In genomic region chr12:51025748-51026654, GRCh38 we compare ENCODE assay signal across 8 cellular contexts. TPM values are rescaled to one million over a fixed set of nuclear protein-coding genes. Genes with fewer than 3 reads are reported as not detected.
A peak's percentile ranks its signal among the peaks of the same experiment; 100 is the strongest.
DNase-seq lines count a peak whose midpoint lies in the region; ATAC-seq, FAIRE-seq and TF ChIP-seq lines count a peak whose summit lies in the region.

Gene SLC11A2 (minus strand): TSS chr12:51026384. CDS start chr12:51010728, 15,656 bp downstream.

- H3K36me3 Mint-ChIP-seq in type B pancreatic cell: no peaks in the 10 kb centered on the region

- ATAC-seq in HG02870 (IDR thresholded peaks at IDR 0.05; ENCODE audit: unreplicated experiment): peak; percentile 92
- ATAC-seq in heart right ventricle: peak; percentile 98 to 99 (median 99)

- H3K36me3 ChIP-seq in adrenal gland (replicated peaks in 1 of 2) (no peaks in the 10 kb centered on the region), heart right ventricle (no peaks in the 10 kb centered on the region)

- H3K27me3 ChIP-seq in adrenal gland (no peaks in the 10 kb centered on the region), heart right ventricle (no peaks in the 10 kb centered on the region)

- peaks cover 4% of the 10 kb centered on the region for H3K27me3 Mint-ChIP-seq in type B pancreatic cell

- peaks cover 48% of the 10 kb centered on the region for H3K4me1 Mint-ChIP-seq in type B pancreatic cell (ENCODE audit: unreplicated experiment)

- peak within 1 kb of the TSS; percentile 99 for H3K4me3 Mint-ChIP-seq in type B pancreatic cell

- DNase-seq in GM12891 (ENCODE audit: insufficient read length, low spot score): peak; percentile 95
- peak; percentile 97 for DNase-seq in NCI-H146 treated with DMSO at 0.1 percent for 48 hours (lab: John Stamatoyannopoulos, UW; ENCODE audit: unreplicated experiment)
- DNase-seq in T-helper 1 cell: peak; percentile 88 to 93 (median 90)
- peak; percentile 95 to 98 (median 97) for DNase-seq in adrenal gland
- DNase-seq in heart right ventricle: peak; percentile 95 to 96
- DNase-seq in posterior cingulate gyrus: peak; percentile 95 to 100 (median 96)
- peak; percentile 93 for DNase-seq in type B pancreatic cell (ENCODE audit: extremely low spot score, unreplicated experiment)

- peak in 2 of 6 experiments; percentile 26 to 34 for TF ChIP-seq CTCF in adrenal gland (IDR thresholded peaks at IDR 0.05)
- peak in 4 of 9 donors; percentile 10 to 26 (median 26) for TF ChIP-seq CTCF in heart right ventricle (IDR thresholded peaks at IDR 0.05)
- TF ChIP-seq CTCF in type B pancreatic cell (conservative IDR thresholded peaks at IDR 0.05): no peak

- peaks cover 10 to 33% of the 10 kb centered on the region in 2 donors for H3K4me1 ChIP-seq in adrenal gland (replicated peaks in 1 of 2)
- H3K4me1 ChIP-seq in heart right ventricle: peaks cover 0 to 56% (median 16%) of the 10 kb centered on the region in 9 donors

- no peaks in the 10 kb centered on the region for H3K9me3 ChIP-seq in adrenal gland (replicated peaks in 1 of 3)
- H3K9me3 ChIP-seq in heart right ventricle: no peaks in the 10 kb centered on the region

- H3K27ac ChIP-seq in adrenal gland: peak within 1 kb of the TSS; percentile 56 to 98 (median 93)
- H3K27ac ChIP-seq in heart right ventricle: peak within 1 kb of the TSS; percentile 38 to 93 (median 86)

- TF ChIP-seq POLR2A in GM12891 (IDR thresholded peaks at IDR 0.05; ENCODE audit: low read depth, low read length) (no peak; the same call in 1 of the 2 replicates), adrenal gland (IDR thresholded peaks at IDR 0.05) (peak; percentile 44 to 67)

- H3K4me3 ChIP-seq in adrenal gland: peak within 1 kb of the TSS; percentile 9 to 73 (median 61)
- H3K4me3 ChIP-seq in heart right ventricle: peak within 1 kb of the TSS; percentile 55 to 92 (median 76)

- WGBS in adrenal gland, 4 donors: 0 to 1% (median 1%) methylated on average over 40 to 79 of the region's 79 CpGs
- 1% methylated on average over 72 to 79 of the region's 79 CpGs for WGBS in heart right ventricle, 2 donors

- peak; percentile 94 for FAIRE-seq in GM12891 (lab: Jason Lieb, UNC)

- intact Hi-C loops in adrenal gland (cut with DNase I) (no loop called here), heart right ventricle (cut with DNase I) (no loop called here), posterior cingulate gyrus (cut with DNase I) (loop anchor here (2.0 to 5.0 kb wide), 2 partner anchors 15 to 199 kb away; no protein-coding TSS in a partner anchor)

- H3K9me3 Mint-ChIP-seq in type B pancreatic cell: no peaks in the 10 kb centered on the region

- peak within 1 kb of the TSS; percentile 86 for H3K27ac Mint-ChIP-seq in type B pancreatic cell

TF ChIP-seq in GM12891, 5 proteins besides CTCF, POLR2A, EP300 and RAD21:
- TF ChIP-seq POU2F2 (IDR thresholded peaks at IDR 0.05; ENCODE audit: low read depth, low read length) (no peak), PAX5 (IDR thresholded peaks at IDR 0.05; ENCODE audit: insufficient read depth, low read length, severe bottlenecking) (no peak), TAF1 (IDR thresholded peaks at IDR 0.05; ENCODE audit: low read depth, low read length) (no peak; the same call in 1 of the 2 replicates), SPI1 (IDR thresholded peaks at IDR 0.05; ENCODE audit: low read depth, low read length) (no peak), POLR2AphosphoS5 (IDR thresholded peaks at IDR 0.05; ENCODE audit: low read depth, low read length) (no peak)

RNA-seq across cellular contexts. Expression of gene SLC11A2, which starts in this region (rescaled TPM):
- 7.5 TPM for polyA plus RNA-seq in GM12891 (2012; ENCODE audit: low read depth, missing spikeins)
- 10 to 100 TPM; 40.6 to 82.2 (median 60.8) TPM for total RNA-seq in adrenal gland
- polyA plus RNA-seq in adrenal gland: 10 to 100 TPM; 21.7 to 33.2 (median 21.8) TPM
- total RNA-seq in heart right ventricle: 10 to 100 TPM; 17.3 to 31.3 (median 22.8) TPM
- polyA plus RNA-seq in heart right ventricle: 10 to 100 TPM; 10.7 to 12.0 TPM
- 56.3 and 62.9 TPM in 2 replicates for total RNA-seq in type B pancreatic cell (ENCODE audit: low replicate concordance)

Comparison
In these comparisons a context has a peak if more than half of its experiments do, and no peak if none do; other contexts are left out.
1. Peak in every context shown above with its lines: DNase-seq, ATAC-seq, H3K4me3 ChIP-seq and H3K27ac ChIP-seq.